ENCODE assay signal across 11 cellular contexts in the genomic region with DNA sequence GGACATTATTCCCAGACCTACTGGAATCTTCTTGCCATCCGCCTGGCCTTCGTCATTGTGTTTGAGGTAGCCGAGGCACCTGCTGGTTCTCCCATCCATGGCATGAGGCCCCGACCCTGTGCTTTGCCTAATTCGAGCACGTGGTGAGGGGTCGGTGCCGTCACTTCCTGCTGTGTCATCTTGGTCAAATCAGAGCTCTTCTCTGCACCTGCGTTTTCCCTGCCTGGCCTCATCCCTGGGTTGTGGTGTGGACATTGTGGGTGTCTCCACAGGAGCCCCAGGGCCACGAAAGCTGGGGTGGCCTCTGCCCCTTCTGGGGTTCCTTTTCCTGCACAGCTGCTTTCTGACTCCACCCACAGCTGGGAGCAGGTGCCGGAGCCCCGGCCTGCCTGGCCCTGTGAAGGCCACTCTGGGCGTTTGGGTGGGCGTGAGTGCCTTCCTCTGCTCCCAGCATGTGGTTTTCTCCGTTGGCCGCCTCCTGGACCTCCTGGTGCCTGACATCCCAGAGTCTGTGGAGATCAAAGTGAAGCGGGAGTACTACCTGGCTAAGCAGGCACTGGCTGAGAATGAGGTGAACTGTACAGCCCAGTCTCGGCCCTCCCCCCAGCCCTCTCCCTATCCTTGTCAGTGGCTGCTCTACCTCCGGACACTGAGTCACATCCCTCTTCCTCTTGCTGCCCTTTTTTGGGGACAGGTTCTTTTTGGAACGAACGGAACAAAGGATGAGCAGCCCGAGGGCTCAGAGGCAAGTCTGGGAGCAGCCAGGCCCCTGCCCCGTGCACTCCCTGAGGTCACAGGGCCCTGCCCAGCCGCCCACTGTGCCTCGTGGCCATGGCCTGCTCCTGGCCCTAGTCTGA. TPM values are rescaled to one million over a fixed set of nuclear protein-coding genes. Genes with fewer than 3 reads are reported as not detected.
DNase-seq lines count a peak whose midpoint lies in the region; ATAC-seq and TF ChIP-seq lines count a peak whose summit lies in the region.
"Had no signal": no experiment of that assay in that cellular context is flagged by ENCODE, and none has a peak within 500 bp of the region (broad histone marks: within the 10 kb centered on the region; RNA-seq: fewer than 3 reads in every experiment).

No MANE protein-coding gene starts in this region.

- peaks cover 21% of the 10 kb centered on the region for H3K4me1 ChIP-seq in mesodermal cell (ENCODE audit: control insufficient read depth, insufficient read depth, low read length, poor library complexity, severe bottlenecking)
- peaks cover 0 to 26% (median 15%) of the 10 kb centered on the region in 4 donors for H3K4me1 ChIP-seq in tibial nerve

- TF ChIP-seq EP300 in tibial nerve (IDR thresholded peaks at IDR 0.05), result no peak

- no peaks in the 10 kb centered on the region for H3K27me3 ChIP-seq in tibial nerve
- H3K27me3 ChIP-seq: suprapubic skin had no signal

- H3K4me3 ChIP-seq in Jurkat, Clone E6-1 (ENCODE audit: low read length), result no peak overlapping the region
- H3K4me3 ChIP-seq in mesodermal cell (ENCODE audit: extremely low read depth, insufficient read depth, low read length, poor library complexity, severe bottlenecking) (no peak overlapping the region), tibial nerve (no peak overlapping the region)
- H3K4me3 ChIP-seq: suprapubic skin had no signal

- H3K27ac ChIP-seq in mesodermal cell (ENCODE audit: low read depth, low read length, severe bottlenecking) (peak overlapping the region; percentile 29), tibial nerve (peak overlapping the region in 2 of 4 donors; percentile 55 to 59)
- H3K27ac ChIP-seq: suprapubic skin, VCaP had no signal

- TF ChIP-seq CTCF in tibial nerve (IDR thresholded peaks at IDR 0.05), result no peak

- no peak for TF ChIP-seq POLR2A in tibial nerve (IDR thresholded peaks at IDR 0.05)

- WGBS in mesodermal cell (ENCODE audit: insufficient coverage in 2 of 2), 2 experiments, result 80 to 85% methylated on average over 23 to 24 of the region's 25 CpGs
- 53 to 55% methylated on average over 21 to 25 of the region's 25 CpGs for WGBS in tibial nerve, 2 donors

- ATAC-seq in HG02885 (IDR thresholded peaks at IDR 0.05; ENCODE audit: poor library complexity, unreplicated experiment) (no peak), GM21576 (IDR thresholded peaks at IDR 0.05; ENCODE audit: unreplicated experiment) (no peak)

- DNase-seq in CD1c-positive myeloid dendritic cell (ENCODE audit: extremely low spot score) (peak; percentile 20), dermis microvascular lymphatic vessel endothelial cell (ENCODE audit: low read depth in 2 of 2) (peak; percentile 9 to 58), SIG-M5 (lab: John Stamatoyannopoulos, UW) (no peak), tibial nerve (ENCODE audit: low spot score in 2 of 2) (no peak)
- DNase-seq in Jurkat, Clone E6-1 (ENCODE audit: low read depth, low spot score), result peak; percentile 9
- DNase-seq: NCI-H1417 treated with DMSO at 0.1 percent for 48 hours had no signal

- H3K36me3 ChIP-seq in mesodermal cell (ENCODE audit: control insufficient read depth, insufficient read depth, low read length) (peaks cover 36% of the 10 kb centered on the region), tibial nerve (peaks cover 0 to 35% (median 0%) of the 10 kb centered on the region in 3 donors)

- H3K9me3 ChIP-seq in mesodermal cell (ENCODE audit: control insufficient read depth, low read length) (peaks cover 8% of the 10 kb centered on the region), tibial nerve (no peaks in the 10 kb centered on the region)
- H3K9me3 ChIP-seq: suprapubic skin had no signal

RNA-seq across cellular contexts. Expression of a gene that starts 35.0 kb away (rescaled TPM):
- 1.00 TPM for polyA plus RNA-seq in Jurkat, Clone E6-1 (2012; ENCODE audit: insufficient read depth, insufficient read length)
- total RNA-seq in dermis microvascular lymphatic vessel endothelial cell, result 1.0 and 2.7 TPM in 2 replicates
- polyA plus RNA-seq in mesodermal cell (2013, experiment 1 of 2), result 1.5 TPM
- polyA plus RNA-seq in mesodermal cell (2013, experiment 2 of 2), result 1.5 TPM
- total RNA-seq in tibial nerve, result 1 to 10 TPM in 1 of 4 donors, under 1 TPM in 3; 0.42 to 1.2 (median 0.51) TPM

Comparison
In these comparisons a context has a peak if more than half of its experiments do, and no peak if none do; other contexts are left out.
1. DNase-seq: peak in CD1c-positive myeloid dendritic cell (single experiment), Jurkat, Clone E6-1 (single experiment) and dermis microvascular lymphatic vessel endothelial cell (2 of 2); none in SIG-M5 (single experiment) and tibial nerve (0 of 2).